In genomic region chr12:131785763-131786330, GRCh38 we compare ENCODE assay signal across 18 cellular contexts. TPM values are rescaled to one million over a fixed set of nuclear protein-coding genes. Genes with fewer than 3 reads are reported as not detected.
DNase-seq lines count a peak whose midpoint lies in the region; ATAC-seq, FAIRE-seq and TF ChIP-seq lines count a peak whose summit lies in the region.
"Had no signal": no experiment of that assay in that cellular context is flagged by ENCODE, and none has a peak within 500 bp of the region (broad histone marks: within the 10 kb centered on the region; RNA-seq: fewer than 3 reads in every experiment).

No MANE protein-coding gene starts in this region.

- no peaks in the 10 kb centered on the region for H3K79me2 ChIP-seq in mammary epithelial cell (ENCODE audit: insufficient read depth, low read length)
- H3K79me2 ChIP-seq in K562 (ENCODE audit: control insufficient read depth, insufficient read depth, low read length) = no peaks in the 10 kb centered on the region

- POLR2A ChIA-PET in MCF 10A (lab: Yijun Ruan, JAX) (interaction anchor here (0.6 kb wide), 1 partner anchor 163 kb away, joined by 4 read pairs; no protein-coding TSS in a partner anchor), K562 (lab: Yijun Ruan, JAX) (interaction anchor here (1.0 to 1.1 kb wide), 2 partner anchors 12 to 23 kb away, joined by 3 to 8 read pairs; no protein-coding TSS in a partner anchor)

- H3K4me2 ChIP-seq in mammary epithelial cell (ENCODE audit: insufficient read depth, low read depth, low read length) (no peak overlapping the region), K562 (ENCODE audit: insufficient read depth, low read length) (no peak overlapping the region)

- CTCF ChIA-PET in MCF 10A (lab: Yijun Ruan, JAX) (interaction anchor here (0.6 to 0.7 kb wide), 2 partner anchors 43 kb away, joined by 3 to 5 read pairs; no protein-coding TSS in a partner anchor), mammary epithelial cell (lab: Charles Lee; ENCODE audit: low non-redundant PET) (no interaction called here), K562 (lab: Yijun Ruan, JAX; ENCODE audit: low intra/inter-chr PET ratio) (no interaction called here)

- DNase-seq in MCF 10A (ENCODE audit: unreplicated experiment) (no peak), mammary epithelial cell (no peak), K562 (ENCODE audit: extremely low read depth in 1 of 4, low spot score in 3 of 4) (no peak), NCI-H69 (lab: John Stamatoyannopoulos, UW) (no peak), posterior vena cava (ENCODE audit: low spot score) (no peak)
- DNase-seq: activated CD4-positive, alpha-beta T cell treated with anti-CD3 and anti-CD28 coated beads, Interleukin-2, amount 10 ng/mL, durations not matched to agents 24 days and 14 days; activated T-cell treated with anti-CD3 and anti-CD28 coated beads, Interleukin-2, amount 50 U/mL, for 1 hour; adrenal gland; natural killer cell; NCI-H2029 treated with DMSO at 0.1 percent for 48 hours; NCI-H510A; uterus had no signal

- no peak overlapping the region for H2AFZ ChIP-seq in mammary epithelial cell (ENCODE audit: low read depth, low read length)
- H2AFZ ChIP-seq in K562 (ENCODE audit: low read depth, low read length) = no peak overlapping the region

- intact Hi-C loops in MCF 10A (cut with micrococcal nuclease) = no loop called here
- intact Hi-C loops in mammary epithelial cell (cut with micrococcal nuclease) = no loop called here
- intact Hi-C loops in K562 (cut with micrococcal nuclease) = no loop called here
- intact Hi-C loops in posterior vena cava (cut with DNase I) = no loop called here

- H3K27me3 Mint-ChIP-seq in MCF 10A (ENCODE audit: insufficient read depth, unreplicated experiment) = no peaks in the 10 kb centered on the region
- H3K27me3 Mint-ChIP-seq: activated CD4-positive, alpha-beta T cell treated with anti-CD3 and anti-CD28 coated beads, Interleukin-2, amount 10 ng/mL, durations not matched to agents 24 days and 14 days had no signal

- in situ Hi-C loops in mammary epithelial cell (cut with MboI; ENCODE audit: low sequenced_read_pairs in 2 of 2) = no loop called here
- in situ Hi-C loops in K562 (cut with MboI) = no loop called here

- H3K27me3 ChIP-seq in mammary epithelial cell (ENCODE audit: insufficient read depth, low read length) (no peaks in the 10 kb centered on the region), K562 (ENCODE audit: control insufficient read depth in 2 of 2, insufficient read depth in 2 of 2, low read length in 2 of 2) (no peaks in the 10 kb centered on the region), layer of hippocampus (ENCODE audit: control insufficient read depth, insufficient read depth, low read length) (no peaks in the 10 kb centered on the region)
- H3K27me3 ChIP-seq: adrenal gland, uterus had no signal

- no peak overlapping the region for H3K4me3 Mint-ChIP-seq in MCF 10A (ENCODE audit: unreplicated experiment)
- H3K4me3 Mint-ChIP-seq: activated CD4-positive, alpha-beta T cell treated with anti-CD3 and anti-CD28 coated beads, Interleukin-2, amount 10 ng/mL, durations not matched to agents 24 days and 14 days; natural killer cell had no signal

- BruUV-seq in MCF 10A (replicated peaks; lab: Mats Ljungman, UMichigan) = no TSS peak
- no TSS peak for BruUV-seq in mammary epithelial cell (replicated peaks; lab: Mats Ljungman, UMichigan)
- BruUV-seq in K562 (replicated peaks; lab: Mats Ljungman, UMichigan) = no TSS peak

- peaks cover 73% of the 10 kb centered on the region for H3K36me3 Mint-ChIP-seq in MCF 10A (ENCODE audit: insufficient read depth, unreplicated experiment)

- H3K4me3 ChIP-seq in mammary epithelial cell (replicated peaks in 1 of 3; ENCODE audit: insufficient read depth in 1 of 3, low read depth in 2 of 3, low read length in 3 of 3) = no peak overlapping the region
- H3K4me3 ChIP-seq in K562 = no peak overlapping the region
- H3K4me3 ChIP-seq: adrenal gland, GM12878, lung, uterus had no signal

- H3K4me1 ChIP-seq in mammary epithelial cell (ENCODE audit: insufficient read depth, low read length) (peaks cover 13% of the 10 kb centered on the region), K562 (replicated peaks in 1 of 2; ENCODE audit: control insufficient read depth in 2 of 2, insufficient read depth in 2 of 2, low read length in 2 of 2) (peaks cover 0 to 6% of the 10 kb centered on the region in 2 experiments; a peak in 3 of 5 replicates)
- H3K4me1 ChIP-seq: uterus had no signal

- no peak for TF ChIP-seq POLR2A in K562 (conservative IDR thresholded peaks at IDR 0.05)

- ATAC-seq in K562 (no peak), HG03175 (IDR thresholded peaks at IDR 0.05; ENCODE audit: unreplicated experiment) (no peak), GM21360 (IDR thresholded peaks at IDR 0.05; ENCODE audit: unreplicated experiment) (no peak)
- ATAC-seq: GM12878, natural killer cell had no signal

- no peaks in the 10 kb centered on the region for H3K9me3 Mint-ChIP-seq in MCF 10A (ENCODE audit: unreplicated experiment)
- H3K9me3 Mint-ChIP-seq: activated CD4-positive, alpha-beta T cell treated with anti-CD3 and anti-CD28 coated beads, Interleukin-2, amount 10 ng/mL, durations not matched to agents 24 days and 14 days; natural killer cell had no signal

- TF ChIP-seq CTCF in MCF 10A (IDR thresholded peaks at IDR 0.05; ENCODE audit: unreplicated experiment) = no peak
- no peak for TF ChIP-seq CTCF in mammary epithelial cell (conservative IDR thresholded peaks at IDR 0.05 in 1 of 2, IDR thresholded peaks at IDR 0.05 in 1 of 2; ENCODE audit: extremely low read depth in 1 of 2, insufficient read depth in 1 of 2, low read depth in 1 of 2, low read length in 2 of 2)
- no peak for TF ChIP-seq CTCF in K562 (IDR thresholded peaks at IDR 0.05 in 2 of 3, conservative IDR thresholded peaks at IDR 0.05 in 1 of 3; ENCODE audit: insufficient read depth in 2 of 3, low read depth in 1 of 3, low read length in 3 of 3)

- peaks cover 2% of the 10 kb centered on the region for H3K9me1 ChIP-seq in K562 (ENCODE audit: control insufficient read depth, insufficient read depth, low read length)

- no peak overlapping the region for H3K27ac ChIP-seq in mammary epithelial cell (ENCODE audit: insufficient read depth, low read depth, low read length)
- no peak overlapping the region for H3K27ac ChIP-seq in K562 (ENCODE audit: extremely low read depth, low read depth, low read length)
- peak overlapping the region; percentile 8 for H3K27ac ChIP-seq in layer of hippocampus (ENCODE audit: low read depth, low read length)
- H3K27ac ChIP-seq: adrenal gland, uterus had no signal

- peak overlapping the region; percentile 7 for H3K27ac Mint-ChIP-seq in MCF 10A (ENCODE audit: low read depth, unreplicated experiment)

- H3K36me3 ChIP-seq in mammary epithelial cell (ENCODE audit: insufficient read depth, low read length) (peaks cover 20% of the 10 kb centered on the region), K562 (ENCODE audit: control insufficient read depth, insufficient read depth, low read length) (peaks cover 87% of the 10 kb centered on the region)
- H3K36me3 ChIP-seq: uterus had no signal

- H3K4me1 Mint-ChIP-seq in MCF 10A (ENCODE audit: insufficient read depth, unreplicated experiment) = peaks cover 6% of the 10 kb centered on the region

- H4K20me1 ChIP-seq in mammary epithelial cell (ENCODE audit: insufficient read depth, low read length) (no peaks in the 10 kb centered on the region), K562 (replicated peaks; ENCODE audit: control insufficient read depth, insufficient read depth, low read length) (no peaks in the 10 kb centered on the region)

- 91% methylated on average over 14 of the region's 15 CpGs for WGBS in mammary epithelial cell (ENCODE audit: low coverage, missing lambda C conversion rate)
- 88% methylated on average over 13 of the region's 15 CpGs for WGBS in K562 (ENCODE audit: insufficient coverage, low coverage, missing lambda C conversion rate)

- no peak overlapping the region for H3K9ac ChIP-seq in mammary epithelial cell (ENCODE audit: insufficient read depth, low read length)
- H3K9ac ChIP-seq in K562 (ENCODE audit: insufficient read depth in 1 of 2, low read depth in 2 of 2, low read length in 2 of 2) = no peak overlapping the region

- dilution Hi-C loops in mammary epithelial cell (cut with HindIII; ENCODE audit: low sequenced_read_pairs) = no loop called here

- no peak for TF ChIP-seq RAD21 in K562 (CRISPR knock-in tag; conservative IDR thresholded peaks at IDR 0.05 in 1 of 2, IDR thresholded peaks at IDR 0.05 in 1 of 2)

- H3K9me3 ChIP-seq in mammary epithelial cell (replicated peaks; ENCODE audit: insufficient read depth, low read length) (no peaks in the 10 kb centered on the region), K562 (replicated peaks; ENCODE audit: control insufficient read depth, insufficient read depth, low read depth, low read length) (no peaks in the 10 kb centered on the region)
- H3K9me3 ChIP-seq: adrenal gland, uterus had no signal

- TF ChIP-seq EP300 in K562 (IDR thresholded peaks at IDR 0.05; ENCODE audit: low read length) = no peak

- FAIRE-seq in K562 (lab: Jason Lieb, UNC) = peak; percentile 29
- FAIRE-seq: colon, GM12878 had no signal

TF ChIP-seq in K562, 482 proteins besides CTCF, POLR2A, EP300 and RAD21:
- TF ChIP-seq SRSF7 (optimal IDR thresholded peaks at IDR 0.05; ENCODE audit: low read depth, low read length) = no peak
- TF ChIP-seq ADNP (tag; IDR thresholded peaks at IDR 0.05) = no peak
- no peak for TF ChIP-seq ZNF444 (CRISPR knock-in tag; IDR thresholded peaks at IDR 0.05)

RNA-seq across cellular contexts. Expression of gene MMP17, which starts 42.3 kb away (rescaled TPM):
- total RNA-seq in MCF 10A (2022) (4.3 and 5.4 TPM in 2 replicates), mammary epithelial cell (10 to 100 TPM in 1 of 2 donors, under 1 TPM in 1; 0.50 to 11.3 TPM), K562 (2014; rRNA removed) (12.7 and 17.5 TPM in 2 replicates), K562 (2014; rRNA removed; fragmentation: Illumina TruSeq; extraction: Trizol) (0.93 and 1.1 TPM in 2 replicates), K562 (2015; rRNA removed; fragmentation: Illumina TruSeq; extraction: Trizol) (4.0 and 4.6 TPM in 2 replicates), K562 (2021) (18.0 and 20.1 TPM in 2 replicates), posterior vena cava (1 to 10 TPM; 4.3 to 5.8 TPM)
- polyA plus RNA-seq in mammary epithelial cell (8.1 TPM), K562 (2011; rRNA removed) (17.1 and 57.8 TPM in 2 replicates), K562 (2014; fragmentation: Illumina TruSeq; extraction: Trizol) (5.0 and 11.6 TPM in 2 replicates), K562 (2014; fragmentation: Nextera tagmentation; extraction: Ambion mirVana) (not detected), K562 (2014; rRNA removed) (21.2 and 24.1 TPM in 2 replicates)
- 0.57 TPM for polyA minus RNA-seq in mammary epithelial cell
- total RNA-seq in K562 (2011; cell fraction: chromatin; rRNA removed; ENCODE audit: low replicate concordance) = 65.7 and 167 TPM in 2 replicates
- total RNA-seq in K562 (2011; cell fraction: nucleolus; rRNA removed) = 84.0 and 92.2 TPM in 2 replicates
- 68.9 and 73.7 TPM in 2 replicates for total RNA-seq in K562 (2011; cell fraction: nucleoplasm; rRNA removed)
- polyA plus RNA-seq in K562 (2011; cell fraction: cytosol; rRNA removed) = 29.3 and 39.3 TPM in 2 replicates
- 170 and 193 TPM in 2 replicates for polyA plus RNA-seq in K562 (2011; cell fraction: nucleus; rRNA removed)
- 17.2 and 26.5 TPM in 2 replicates for polyA plus RNA-seq in K562 (2012)
- polyA minus RNA-seq in K562 (2011; rRNA and poly(A)+ RNA removed) = 4.9 and 7.1 TPM in 2 replicates
- polyA minus RNA-seq in K562 (2011; cell fraction: cytosol; rRNA and poly(A)+ RNA removed) = 13.5 and 30.6 TPM in 2 replicates
- polyA minus RNA-seq in K562 (2011; cell fraction: nucleus; rRNA and poly(A)+ RNA removed) = 25.7 and 56.9 TPM in 2 replicates
